26 cellular contexts compared by ENCODE assay signal in the genomic region with DNA sequence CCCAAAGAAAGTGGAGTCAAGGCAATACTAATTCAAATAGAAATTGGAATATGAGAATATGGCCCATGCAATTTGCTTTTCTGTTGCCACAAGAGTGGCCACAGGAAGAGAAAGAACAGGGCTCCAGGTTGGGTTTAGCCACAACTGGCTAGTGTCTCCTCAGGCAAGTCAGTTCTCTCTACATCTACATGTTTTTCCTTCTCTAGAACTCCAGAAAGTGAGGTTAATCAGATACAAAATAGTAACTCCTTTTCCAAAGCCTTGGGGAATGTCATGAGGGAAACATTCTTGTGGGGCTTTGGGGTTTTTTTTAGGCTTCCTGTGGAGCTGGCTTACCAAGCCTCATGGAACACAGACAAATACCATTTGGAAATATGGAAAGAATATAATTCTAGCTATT.
"Had no signal": no experiment of that assay in that cellular context is flagged by ENCODE, and none has a peak within 500 bp of the region (broad histone marks: within the 10 kb centered on the region; RNA-seq: fewer than 3 reads in every experiment).

No MANE protein-coding gene starts in this region.

- ATAC-seq: activated CD4-positive, CD25-positive, alpha-beta regulatory T cell treated with anti-CD3 and anti-CD28 coated beads, Interleukin-2, amount 50 U/mL, for 24 hours; gastroesophageal sphincter; left colon; naive thymus-derived CD8-positive, alpha-beta T cell had no signal

- H3K36me3 ChIP-seq: colonic mucosa, ovary, prostate gland, suprapubic skin had no signal

- H3K27me3 Mint-ChIP-seq: activated CD4-positive, alpha-beta memory T cell treated with anti-CD3 and anti-CD28 coated beads for 36 hours; activated CD4-positive, alpha-beta T cell treated with anti-CD3 and anti-CD28 coated beads, Interleukin-2, amount 10 ng/mL, durations not matched to agents 24 days and 14 days; activated T-cell treated with anti-CD3 and anti-CD28 coated beads, Interleukin-2, amount 50 U/mL, for 24 hours; central memory CD8-positive, alpha-beta T cell had no signal

- DNase-seq: activated CD4-positive, alpha-beta memory T cell treated with anti-CD3 and anti-CD28 coated beads for 36 hours; activated CD4-positive, alpha-beta T cell treated with anti-CD3 and anti-CD28 coated beads, Interleukin-2, amount 10 ng/mL, durations not matched to agents 24 days and 14 days; activated CD8-positive, alpha-beta memory T cell treated with anti-CD3 and anti-CD28 coated beads, Interleukin-2, amount 50 U/mL, for 4 hours; activated gamma-delta T cell treated with Interleukin-2 at 50 U/mL for 16 hours; activated naive CD4-positive, alpha-beta T cell treated with anti-CD3 and anti-CD28 coated beads, Interleukin-2, amount 50 U/mL, for 16 hours; activated T-cell treated with anti-CD3 and anti-CD28 coated beads, Interleukin-2, amount 50 U/mL, for 24 hours; amniotic stem cell; colonic mucosa; effector CD8-positive, alpha-beta T cell; hippocampal formation; kidney; left colon; mammary epithelial cell; naive thymus-derived CD8-positive, alpha-beta T cell; ovary; sigmoid colon; stimulated activated naive CD4-positive, alpha-beta T cell; T-helper 9 cell; tibial artery had no signal

- H3K4me3 Mint-ChIP-seq: activated CD4-positive, alpha-beta memory T cell treated with anti-CD3 and anti-CD28 coated beads for 36 hours; activated CD4-positive, alpha-beta T cell treated with anti-CD3 and anti-CD28 coated beads, Interleukin-2, amount 10 ng/mL, durations not matched to agents 24 days and 14 days; activated T-cell treated with anti-CD3 and anti-CD28 coated beads, Interleukin-2, amount 50 U/mL, for 24 hours; central memory CD8-positive, alpha-beta T cell; mesothelial cell of epicardium; naive thymus-derived CD8-positive, alpha-beta T cell had no signal

- H3K9me3 Mint-ChIP-seq: activated CD4-positive, alpha-beta memory T cell treated with anti-CD3 and anti-CD28 coated beads for 36 hours; activated CD4-positive, alpha-beta T cell treated with anti-CD3 and anti-CD28 coated beads, Interleukin-2, amount 10 ng/mL, durations not matched to agents 24 days and 14 days; activated T-cell treated with anti-CD3 and anti-CD28 coated beads, Interleukin-2, amount 50 U/mL, for 24 hours; central memory CD8-positive, alpha-beta T cell; mesothelial cell of epicardium had no signal

- H3K4me1 ChIP-seq: colonic mucosa, prostate gland had no signal

- H3K9me3 ChIP-seq: colonic mucosa, gastroesophageal sphincter, ovary, prostate gland, sigmoid colon, suprapubic skin, tibial artery had no signal

- H3K4me3 ChIP-seq: colonic mucosa, gastroesophageal sphincter, ovary, prostate gland, sigmoid colon, suprapubic skin, tibial artery had no signal

- H3K27me3 ChIP-seq: colonic mucosa, gastroesophageal sphincter, ovary, sigmoid colon, suprapubic skin, tibial artery had no signal

- H3K4me1 Mint-ChIP-seq: activated CD4-positive, alpha-beta T cell treated with anti-CD3 and anti-CD28 coated beads, Interleukin-2, amount 10 ng/mL, durations not matched to agents 24 days and 14 days; central memory CD8-positive, alpha-beta T cell; naive thymus-derived CD8-positive, alpha-beta T cell had no signal

- H3K36me3 Mint-ChIP-seq: activated CD4-positive, alpha-beta memory T cell treated with anti-CD3 and anti-CD28 coated beads for 36 hours; mesothelial cell of epicardium; naive thymus-derived CD8-positive, alpha-beta T cell had no signal

- H3K27ac Mint-ChIP-seq: activated CD4-positive, alpha-beta memory T cell treated with anti-CD3 and anti-CD28 coated beads for 36 hours; activated CD4-positive, alpha-beta T cell treated with anti-CD3 and anti-CD28 coated beads, Interleukin-2, amount 10 ng/mL, durations not matched to agents 24 days and 14 days; activated T-cell treated with anti-CD3 and anti-CD28 coated beads, Interleukin-2, amount 50 U/mL, for 24 hours; mesothelial cell of epicardium; naive thymus-derived CD8-positive, alpha-beta T cell had no signal

- H3K27ac ChIP-seq: colonic mucosa, gastroesophageal sphincter, ovary, prostate gland, sigmoid colon, suprapubic skin, tibial artery, VCaP had no signal
